1 cellular context compared by ENCODE assay signal in the genomic region with DNA sequence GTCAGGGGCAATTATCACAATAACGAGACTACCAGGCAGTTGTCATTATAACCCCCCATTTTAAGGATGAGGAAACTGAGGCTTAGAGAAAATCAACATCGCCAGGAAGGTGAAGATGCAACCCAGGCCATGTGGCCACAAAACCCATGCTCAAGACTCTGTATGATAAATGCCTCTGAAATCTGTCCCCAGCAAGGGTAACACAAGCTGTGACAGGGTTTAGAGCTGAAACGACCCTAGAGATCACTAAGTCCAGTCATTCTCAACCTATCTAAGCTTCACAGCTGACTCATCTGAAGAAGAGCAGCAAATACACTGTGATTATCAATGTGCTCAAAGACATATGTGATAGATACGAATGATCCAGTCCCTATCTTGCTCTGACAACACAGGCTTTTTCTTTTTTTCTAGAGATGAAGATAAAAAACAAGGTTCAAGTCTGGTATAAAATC.
TF ChIP-seq lines count a peak whose summit lies in the region.

No MANE protein-coding gene starts in this region.

TF ChIP-seq in SK-N-SH treated with all-trans-retinoic acid at 6 μM for 48 hours, 23 proteins besides CTCF, POLR2A, EP300 and RAD21 (continued from another document):
- TF ChIP-seq, protein P1, sequence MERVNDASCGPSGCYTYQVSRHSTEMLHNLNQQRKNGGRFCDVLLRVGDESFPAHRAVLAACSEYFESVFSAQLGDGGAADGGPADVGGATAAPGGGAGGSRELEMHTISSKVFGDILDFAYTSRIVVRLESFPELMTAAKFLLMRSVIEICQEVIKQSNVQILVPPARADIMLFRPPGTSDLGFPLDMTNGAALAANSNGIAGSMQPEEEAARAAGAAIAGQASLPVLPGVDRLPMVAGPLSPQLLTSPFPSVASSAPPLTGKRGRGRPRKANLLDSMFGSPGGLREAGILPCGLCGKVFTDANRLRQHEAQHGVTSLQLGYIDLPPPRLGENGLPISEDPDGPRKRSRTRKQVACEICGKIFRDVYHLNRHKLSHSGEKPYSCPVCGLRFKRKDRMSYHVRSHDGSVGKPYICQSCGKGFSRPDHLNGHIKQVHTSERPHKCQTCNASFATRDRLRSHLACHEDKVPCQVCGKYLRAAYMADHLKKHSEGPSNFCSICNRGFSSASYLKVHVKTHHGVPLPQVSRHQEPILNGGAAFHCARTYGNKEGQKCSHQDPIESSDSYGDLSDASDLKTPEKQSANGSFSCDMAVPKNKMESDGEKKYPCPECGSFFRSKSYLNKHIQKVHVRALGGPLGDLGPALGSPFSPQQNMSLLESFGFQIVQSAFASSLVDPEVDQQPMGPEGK (CRISPR knock-in tag; IDR thresholded peaks at IDR 0.05; ENCODE audit: borderline replicate concordance) = no peak
- no peak for TF ChIP-seq ZNF70 (CRISPR knock-in tag; IDR thresholded peaks at IDR 0.05)
- TF ChIP-seq PPARA (CRISPR knock-in tag; IDR thresholded peaks at IDR 0.05; ENCODE audit: borderline replicate concordance) = no peak
- TF ChIP-seq ARNTL (CRISPR knock-in tag; IDR thresholded peaks at IDR 0.05; ENCODE audit: borderline replicate concordance, low read depth) = no peak
- TF ChIP-seq, protein P2, sequence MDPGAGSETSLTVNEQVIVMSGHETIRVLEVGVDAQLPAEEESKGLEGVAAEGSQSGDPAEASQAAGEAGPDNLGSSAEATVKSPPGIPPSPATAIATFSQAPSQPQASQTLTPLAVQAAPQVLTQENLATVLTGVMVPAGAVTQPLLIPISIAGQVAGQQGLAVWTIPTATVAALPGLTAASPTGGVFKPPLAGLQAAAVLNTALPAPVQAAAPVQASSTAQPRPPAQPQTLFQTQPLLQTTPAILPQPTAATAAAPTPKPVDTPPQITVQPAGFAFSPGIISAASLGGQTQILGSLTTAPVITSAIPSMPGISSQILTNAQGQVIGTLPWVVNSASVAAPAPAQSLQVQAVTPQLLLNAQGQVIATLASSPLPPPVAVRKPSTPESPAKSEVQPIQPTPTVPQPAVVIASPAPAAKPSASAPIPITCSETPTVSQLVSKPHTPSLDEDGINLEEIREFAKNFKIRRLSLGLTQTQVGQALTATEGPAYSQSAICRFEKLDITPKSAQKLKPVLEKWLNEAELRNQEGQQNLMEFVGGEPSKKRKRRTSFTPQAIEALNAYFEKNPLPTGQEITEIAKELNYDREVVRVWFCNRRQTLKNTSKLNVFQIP (CRISPR knock-in tag; IDR thresholded peaks at IDR 0.05; ENCODE audit: borderline replicate concordance, low read depth) = no peak
- no peak for TF ChIP-seq ZNF565 (CRISPR knock-in tag; conservative IDR thresholded peaks at IDR 0.05; ENCODE audit: low read depth)
- TF ChIP-seq TCF4 (CRISPR knock-in tag; IDR thresholded peaks at IDR 0.05; ENCODE audit: borderline replicate concordance) = no peak
- TF ChIP-seq GLIS3 (CRISPR knock-in tag; IDR thresholded peaks at IDR 0.05) = no peak
- TF ChIP-seq ZFP3 (CRISPR knock-in tag; IDR thresholded peaks at IDR 0.05) = no peak
- TF ChIP-seq ISL1 (CRISPR knock-in tag; IDR thresholded peaks at IDR 0.05) = no peak
- TF ChIP-seq RARB (CRISPR knock-in tag; IDR thresholded peaks at IDR 0.05) = no peak
- TF ChIP-seq ESRRG (CRISPR knock-in tag; IDR thresholded peaks at IDR 0.05) = no peak
TF ChIP-seq in SK-N-SH treated with all-trans-retinoic acid at 6 μM for 48 hours: peak in this region for 0.
